ENCODE assay signal across 8 cellular contexts in the genomic region with DNA sequence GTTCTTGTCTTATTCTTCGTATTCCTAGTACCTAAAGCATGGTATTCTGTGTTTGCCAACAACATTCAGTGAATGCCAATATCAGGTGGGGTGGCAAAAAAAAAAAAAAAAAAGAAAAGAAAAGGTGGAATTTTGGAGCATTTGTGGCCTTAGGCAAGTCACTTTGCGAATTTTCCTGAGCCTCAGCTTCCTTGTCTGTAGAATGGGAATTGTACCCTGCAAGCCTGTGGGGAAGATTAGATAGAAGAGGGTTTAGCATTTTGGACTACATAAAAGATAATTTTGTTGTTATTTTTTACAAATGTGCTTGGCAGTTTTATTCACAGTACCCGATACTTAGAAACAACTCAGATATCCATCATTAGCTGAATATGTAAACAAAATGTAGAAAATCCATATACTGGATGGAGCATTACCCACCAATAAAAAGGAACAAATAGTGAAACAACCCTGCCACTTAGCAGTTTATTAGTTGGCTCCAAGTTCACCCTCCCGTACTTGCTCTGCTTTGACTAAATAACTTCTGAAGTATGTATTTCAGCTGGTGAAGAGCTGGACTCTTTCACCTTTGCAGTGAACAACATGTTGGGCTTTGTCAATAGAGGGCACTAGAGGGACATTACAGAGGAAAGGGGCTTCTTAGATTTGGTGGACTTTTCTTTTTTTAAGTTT. TPM values are rescaled to one million over a fixed set of nuclear protein-coding genes. Genes with fewer than 3 reads are reported as not detected.
A peak's percentile ranks its signal among the peaks of the same experiment; 100 is the strongest.
DNase-seq lines count a peak whose midpoint lies in the region; ATAC-seq and TF ChIP-seq lines count a peak whose summit lies in the region.

No MANE protein-coding gene starts in this region.

- H3K27ac Mint-ChIP-seq in activated CD4-positive, alpha-beta T cell treated with anti-CD3 and anti-CD28 coated beads for 36 hours: no peak overlapping the region

- no peaks in the 10 kb centered on the region for H3K27me3 Mint-ChIP-seq in activated CD4-positive, alpha-beta T cell treated with anti-CD3 and anti-CD28 coated beads for 36 hours

- peaks cover 3 to 9% of the 10 kb centered on the region in 2 donors for H3K4me1 ChIP-seq in uterus

- TF ChIP-seq POLR2A in uterus (IDR thresholded peaks at IDR 0.05): no peak

- CTCF ChIA-PET in activated CD4-positive, alpha-beta T cell treated with anti-CD3 and anti-CD28 coated beads for 36 hours (lab: Charles Lee): interaction anchor here (0.5 to 3.8 kb wide), 20 partner anchors 9 to 987 kb away, joined by 3 to 63 read pairs (median 4); a partner anchor contains a TSS

- intact Hi-C loops in activated CD4-positive, alpha-beta T cell treated with anti-CD3 and anti-CD28 coated beads for 36 hours (cut with DNase I, micrococcal nuclease): loop anchor here (1.0 to 5.0 kb wide), 5 partner anchors 9 to 137 kb away; a partner anchor contains a TSS
- intact Hi-C loops in uterus (cut with DNase I; ENCODE audit: low total_unique reads): no loop called here

- H3K27ac ChIP-seq in uterus: no peak overlapping the region

- H3K9me3 ChIP-seq in uterus: no peaks in the 10 kb centered on the region

- H3K4me3 ChIP-seq in uterus: no peak overlapping the region

- POLR2A ChIA-PET in activated CD4-positive, alpha-beta T cell treated with anti-CD3 and anti-CD28 coated beads for 36 hours (lab: Charles Lee): interaction anchor here (0.5 to 2.8 kb wide), 2 partner anchors 11 to 24 kb away, joined by 8 to 40 read pairs; a partner anchor contains a TSS

- H3K36me3 ChIP-seq in uterus: no peaks in the 10 kb centered on the region

- peak; percentile 32 to 50 (median 36) for TF ChIP-seq CTCF in uterus (IDR thresholded peaks at IDR 0.05)

- H3K4me1 Mint-ChIP-seq in activated CD4-positive, alpha-beta T cell treated with anti-CD3 and anti-CD28 coated beads for 36 hours: peaks cover 79% of the 10 kb centered on the region

- no peak overlapping the region for H3K4me3 Mint-ChIP-seq in activated CD4-positive, alpha-beta T cell treated with anti-CD3 and anti-CD28 coated beads for 36 hours

- H3K9me3 Mint-ChIP-seq in activated CD4-positive, alpha-beta T cell treated with anti-CD3 and anti-CD28 coated beads for 36 hours (ENCODE audit: low read depth): no peaks in the 10 kb centered on the region

- peaks cover 26% of the 10 kb centered on the region for H3K36me3 Mint-ChIP-seq in activated CD4-positive, alpha-beta T cell treated with anti-CD3 and anti-CD28 coated beads for 36 hours (ENCODE audit: low read depth)

- peak; percentile 23 for ATAC-seq in activated CD4-positive, alpha-beta T cell treated with anti-CD3 and anti-CD28 coated beads for 36 hours

- no peaks in the 10 kb centered on the region for H3K27me3 ChIP-seq in uterus

- no peak for DNase-seq in activated CD4-positive, alpha-beta T cell treated with anti-CD3 and anti-CD28 coated beads for 36 hours
- no peak for DNase-seq in activated CD4-positive, alpha-beta T cell treated with anti-CD3 and anti-CD28 coated beads, Interleukin-2, amount 50 U/mL, for 1 hour
- DNase-seq in LoVo (ENCODE audit: low spot score): peak; percentile 29
- DNase-seq in amniotic epithelial cell (ENCODE audit: low read depth): peak; percentile 55
- DNase-seq in inferior parietal cortex (ENCODE audit: extremely low spot score): peak; percentile 23
- DNase-seq in uterus: no peak
- no peak for DNase-seq in 8988T
- no peak for DNase-seq in NCI-H510A (lab: John Stamatoyannopoulos, UW)

RNA-seq across cellular contexts. Expression of a gene that starts 13.6 kb away (rescaled TPM):
- 100 to 1,000 TPM; 262 to 289 TPM for total RNA-seq in activated CD4-positive, alpha-beta T cell treated with anti-CD3 and anti-CD28 coated beads for 36 hours
- total RNA-seq in uterus: 100 to 1,000 TPM in 1 of 4 donors, 10 to 100 TPM in 3; 34.1 to 153 (median 76.3) TPM

Comparison
In these comparisons a context has a peak if more than half of its experiments do, and no peak if none do; other contexts are left out.
1. DNase-seq: peak in LoVo (single experiment), amniotic epithelial cell (single experiment) and inferior parietal cortex (single experiment); none in activated CD4-positive, alpha-beta T cell treated with anti-CD3 and anti-CD28 coated beads for 36 hours (single experiment), activated CD4-positive, alpha-beta T cell treated with anti-CD3 and anti-CD28 coated beads, Interleukin-2, amount 50 U/mL, for 1 hour (single experiment), uterus (0 of 2), 8988T (single experiment) and NCI-H510A (single experiment).